In genomic region chr7:84110400-84110799, GRCh38 we compare ENCODE assay signal across 2 cellular contexts.
TF ChIP-seq lines count a peak whose summit lies in the region.

No MANE protein-coding gene starts in this region.

TF ChIP-seq in GM23338, 12 proteins besides CTCF, POLR2A, EP300 and RAD21:
- TF ChIP-seq EZH2 (IDR thresholded peaks at IDR 0.05; ENCODE audit: low read depth, unreplicated experiment) (no peak), POLR2AphosphoS5 (IDR thresholded peaks at IDR 0.05; ENCODE audit: low read depth) (no peak), ZNF114 (CRISPR knock-in tag; IDR thresholded peaks at IDR 0.05) (no peak), ZNF331 (CRISPR knock-in tag; IDR thresholded peaks at IDR 0.05; ENCODE audit: low read depth) (no peak), NANOG (IDR thresholded peaks at IDR 0.05; ENCODE audit: borderline replicate concordance) (peak; percentile 82), JUNB (IDR thresholded peaks at IDR 0.05; ENCODE audit: unreplicated experiment) (no peak), ZNF462 (CRISPR knock-in tag; IDR thresholded peaks at IDR 0.05) (no peak), CREB1 (CRISPR knock-in tag; IDR thresholded peaks at IDR 0.05; ENCODE audit: low read depth) (no peak), STAT1 (IDR thresholded peaks at IDR 0.05; ENCODE audit: unreplicated experiment) (no peak)

TF ChIP-seq in H1, 55 proteins besides CTCF, POLR2A, EP300 and RAD21:
- TF ChIP-seq CHD7 (IDR thresholded peaks at IDR 0.05; ENCODE audit: insufficient replicate concordance, low read length) (peak; percentile 75), SIN3A (conservative IDR thresholded peaks at IDR 0.05 in 1 of 2, IDR thresholded peaks at IDR 0.05 in 1 of 2; ENCODE audit: low read depth in 1 of 2, low read length in 2 of 2) (no peak), MAX (IDR thresholded peaks at IDR 0.05) (no peak), SP1 (IDR thresholded peaks at IDR 0.05; ENCODE audit: low read depth, low read length) (no peak), JUN (IDR thresholded peaks at IDR 0.05; ENCODE audit: low read depth, low read length) (no peak), SIRT6 (IDR thresholded peaks at IDR 0.05; ENCODE audit: low read length) (no peak), HDAC2 (IDR thresholded peaks at IDR 0.05; ENCODE audit: borderline replicate concordance in 1 of 2, low read depth in 2 of 2, low read length in 2 of 2) (peak in 1 of 2 experiments; percentile 77; a peak in 1 of 4 replicates), ASH2L (IDR thresholded peaks at IDR 0.05; ENCODE audit: low read length) (no peak), TEAD4 (IDR thresholded peaks at IDR 0.05; ENCODE audit: low read depth, low read length) (0 out of 2 replicates have a peak, but pooled peaks have one; percentile 51), SP2 (IDR thresholded peaks at IDR 0.05; ENCODE audit: low read length) (no peak), RBBP5 (IDR thresholded peaks at IDR 0.05; ENCODE audit: borderline replicate concordance, low read depth, low read length) (no peak), E2F6 (IDR thresholded peaks at IDR 0.05) (no peak), PHF8 (conservative IDR thresholded peaks at IDR 0.05; ENCODE audit: low read depth, low read length) (no peak)
